11 cellular contexts compared by ENCODE assay signal in genomic region chr7:128003179-128003578, GRCh38. TPM values are rescaled to one million over a fixed set of nuclear protein-coding genes. Genes with fewer than 3 reads are reported as not detected.
DNase-seq lines count a peak whose midpoint lies in the region; ATAC-seq, FAIRE-seq and TF ChIP-seq lines count a peak whose summit lies in the region.
"Had no signal": no experiment of that assay in that cellular context is flagged by ENCODE, and none has a peak within 500 bp of the region (broad histone marks: within the 10 kb centered on the region; RNA-seq: fewer than 3 reads in every experiment).

No MANE protein-coding gene starts in this region.

- in situ Hi-C loops in G401 (cut with HindIII; ENCODE audit: low sequenced_read_pairs) = no loop called here

- no TSS peak for BruUV-seq in Caco-2 (replicated peaks; lab: Mats Ljungman, UMichigan)

- H3K4me3 ChIP-seq in Caco-2 (ENCODE audit: low read depth, low read length) = no peak overlapping the region
- H3K4me3 ChIP-seq: MG63 had no signal

- no peak for TF ChIP-seq POLR2A in GM12891 (IDR thresholded peaks at IDR 0.05; ENCODE audit: low read depth, low read length)

- DNase-seq in GM12891 (ENCODE audit: insufficient read length, low spot score) (no peak), activated B cell treated with CpG ODN at 0.5 μM for 24 hours (no peak), NCI-H2196 treated with DMSO at 0.1 percent for 48 hours (lab: John Stamatoyannopoulos, UW; ENCODE audit: unreplicated experiment) (no peak), Caco-2 (no peak), G401 (ENCODE audit: low spot score) (no peak)
- DNase-seq: islet precursor cell, MG63 had no signal

- H3K4me1 Mint-ChIP-seq in activated B cell treated with CpG ODN at 0.5 μM for 24 hours (peaks cover 64% of the 10 kb centered on the region), Caco-2 (ENCODE audit: low read depth, unreplicated experiment) (peaks cover 17% of the 10 kb centered on the region)

- H3K27me3 ChIP-seq in Caco-2 (replicated peaks; ENCODE audit: control insufficient read depth, insufficient read depth, low read length) = no peaks in the 10 kb centered on the region
- H3K27me3 ChIP-seq: MG63 had no signal

- no peaks in the 10 kb centered on the region for H3K9me3 Mint-ChIP-seq in activated B cell treated with CpG ODN at 0.5 μM for 24 hours
- no peaks in the 10 kb centered on the region for H3K9me3 Mint-ChIP-seq in Caco-2 (ENCODE audit: unreplicated experiment)
- H3K9me3 Mint-ChIP-seq: T-helper 1 cell treated with Interleukin-12 subunit alpha and Interleukin-12 subunit beta and Interleukin-4 antibody, amounts not matched to agents 30 μg/mL and 1 μg/mL, for 36 hours had no signal

- peak overlapping the region; percentile 24 for H3K4me3 Mint-ChIP-seq in activated B cell treated with CpG ODN at 0.5 μM for 24 hours
- no peak overlapping the region for H3K4me3 Mint-ChIP-seq in Caco-2 (ENCODE audit: unreplicated experiment)
- H3K4me3 Mint-ChIP-seq: T-helper 1 cell treated with Interleukin-12 subunit alpha and Interleukin-12 subunit beta and Interleukin-4 antibody, amounts not matched to agents 30 μg/mL and 1 μg/mL, for 36 hours had no signal

- H3K27ac Mint-ChIP-seq in activated B cell treated with CpG ODN at 0.5 μM for 24 hours (peak overlapping the region; percentile 64), Caco-2 (ENCODE audit: unreplicated experiment) (no peak overlapping the region)
- H3K27ac Mint-ChIP-seq: T-helper 1 cell treated with Interleukin-12 subunit alpha and Interleukin-12 subunit beta and Interleukin-4 antibody, amounts not matched to agents 30 μg/mL and 1 μg/mL, for 36 hours had no signal

- peaks cover 1% of the 10 kb centered on the region; the same call in 1 of the 2 replicates for H3K36me3 ChIP-seq in Caco-2 (ENCODE audit: control insufficient read depth, insufficient read depth, low read length)
- H3K36me3 ChIP-seq: MG63 had no signal

- no peak for TF ChIP-seq CTCF in activated B cell treated with CpG ODN at 0.5 μM for 24 hours (IDR thresholded peaks at IDR 0.05)
- no peak for TF ChIP-seq CTCF in Caco-2 (IDR thresholded peaks at IDR 0.05; ENCODE audit: insufficient read depth in 1 of 2, low read depth in 1 of 2, low read length in 1 of 2, severe bottlenecking in 1 of 2, unreplicated experiment in 1 of 2)

- peaks cover 20% of the 10 kb centered on the region for H3K4me1 ChIP-seq in Caco-2

- H3K9me3 ChIP-seq in Caco-2 = no peaks in the 10 kb centered on the region
- H3K9me3 ChIP-seq: MG63 had no signal

- POLR2A ChIA-PET in activated B cell treated with CpG ODN at 0.5 μM for 24 hours (lab: Charles Lee) = interaction anchor here (0.6 kb wide), 1 partner anchor 133 kb away, joined by 3 read pairs; no protein-coding TSS in a partner anchor
- POLR2A ChIA-PET in Caco-2 (lab: Charles Lee) = no interaction called here

- H3K27me3 Mint-ChIP-seq in activated B cell treated with CpG ODN at 0.5 μM for 24 hours (no peaks in the 10 kb centered on the region), Caco-2 (ENCODE audit: insufficient read depth, unreplicated experiment) (no peaks in the 10 kb centered on the region)

- peak; percentile 65 for ATAC-seq in GM21423 (IDR thresholded peaks at IDR 0.05; ENCODE audit: unreplicated experiment)
- peak; percentile 76 for ATAC-seq in HG03095 (IDR thresholded peaks at IDR 0.05; ENCODE audit: unreplicated experiment)
- ATAC-seq in activated B cell treated with CpG ODN at 0.5 μM for 24 hours (ENCODE audit: low read depth) = peak; percentile 18
- no peak for ATAC-seq in HG03469 (IDR thresholded peaks at IDR 0.05; ENCODE audit: unreplicated experiment)

- peaks cover 23% of the 10 kb centered on the region for H3K36me3 Mint-ChIP-seq in activated B cell treated with CpG ODN at 0.5 μM for 24 hours (ENCODE audit: low read depth)
- peaks cover 95% of the 10 kb centered on the region for H3K36me3 Mint-ChIP-seq in Caco-2 (ENCODE audit: insufficient read depth, unreplicated experiment)

- CTCF ChIA-PET in activated B cell treated with CpG ODN at 0.5 μM for 24 hours (lab: Charles Lee) = no interaction called here
- CTCF ChIA-PET in Caco-2 (lab: Charles Lee) = interaction anchor here (0.6 kb wide), 1 partner anchor 466 kb away, joined by 6 read pairs; no protein-coding TSS in a partner anchor

- FAIRE-seq in GM12891 (lab: Jason Lieb, UNC) = no peak

- intact Hi-C loops in activated B cell treated with CpG ODN at 0.5 μM for 24 hours (cut with micrococcal nuclease) (no loop called here), Caco-2 (cut with micrococcal nuclease; ENCODE audit: unreplicated experiment) (no loop called here)

TF ChIP-seq in GM12891, 5 proteins besides CTCF, POLR2A, EP300 and RAD21:
- TF ChIP-seq SPI1 (IDR thresholded peaks at IDR 0.05; ENCODE audit: low read depth, low read length) = peak; percentile 93
- no peak for TF ChIP-seq POU2F2 (IDR thresholded peaks at IDR 0.05; ENCODE audit: low read depth, low read length)

RNA-seq across cellular contexts. Expression of gene LRRC4, which starts 28.1 kb away (rescaled TPM):
- polyA plus RNA-seq in GM12891 (2012; ENCODE audit: low read depth, missing spikeins) = 0.06 TPM
- total RNA-seq in activated B cell treated with CpG ODN at 0.5 μM for 24 hours (0.07 and 0.16 TPM in 2 replicates), Caco-2 (2022) (not detected in 2 replicates)
- 0.10 and 0.12 TPM in 2 replicates for total RNA-seq in G401 (2014; rRNA removed; shearing (Covaris generic))
